1 cellular context compared by ENCODE assay signal in the genomic region with DNA sequence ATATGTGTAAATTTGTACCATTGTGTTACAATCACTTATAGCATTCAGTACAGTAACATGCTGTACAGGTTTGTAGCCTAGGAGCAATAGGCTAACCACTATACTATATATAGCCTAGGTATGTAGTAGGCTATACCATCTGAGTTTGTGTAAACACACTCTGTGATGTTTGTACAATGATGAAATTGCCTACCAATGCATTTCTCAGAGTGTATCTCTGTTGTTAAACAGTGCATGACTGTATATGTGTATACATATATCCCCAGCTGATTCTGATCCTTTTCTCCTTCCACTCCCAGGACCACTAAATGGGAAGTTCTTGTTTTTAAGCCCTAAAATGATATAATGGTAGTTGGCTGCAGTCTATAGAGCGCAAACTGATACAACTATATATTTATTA.
TF ChIP-seq lines count a peak whose summit lies in the region.

No MANE protein-coding gene starts in this region.

TF ChIP-seq in HepG2, 621 proteins besides CTCF, POLR2A, EP300 and RAD21 (continued from another document and continues in another):
- TF ChIP-seq, protein P1, sequence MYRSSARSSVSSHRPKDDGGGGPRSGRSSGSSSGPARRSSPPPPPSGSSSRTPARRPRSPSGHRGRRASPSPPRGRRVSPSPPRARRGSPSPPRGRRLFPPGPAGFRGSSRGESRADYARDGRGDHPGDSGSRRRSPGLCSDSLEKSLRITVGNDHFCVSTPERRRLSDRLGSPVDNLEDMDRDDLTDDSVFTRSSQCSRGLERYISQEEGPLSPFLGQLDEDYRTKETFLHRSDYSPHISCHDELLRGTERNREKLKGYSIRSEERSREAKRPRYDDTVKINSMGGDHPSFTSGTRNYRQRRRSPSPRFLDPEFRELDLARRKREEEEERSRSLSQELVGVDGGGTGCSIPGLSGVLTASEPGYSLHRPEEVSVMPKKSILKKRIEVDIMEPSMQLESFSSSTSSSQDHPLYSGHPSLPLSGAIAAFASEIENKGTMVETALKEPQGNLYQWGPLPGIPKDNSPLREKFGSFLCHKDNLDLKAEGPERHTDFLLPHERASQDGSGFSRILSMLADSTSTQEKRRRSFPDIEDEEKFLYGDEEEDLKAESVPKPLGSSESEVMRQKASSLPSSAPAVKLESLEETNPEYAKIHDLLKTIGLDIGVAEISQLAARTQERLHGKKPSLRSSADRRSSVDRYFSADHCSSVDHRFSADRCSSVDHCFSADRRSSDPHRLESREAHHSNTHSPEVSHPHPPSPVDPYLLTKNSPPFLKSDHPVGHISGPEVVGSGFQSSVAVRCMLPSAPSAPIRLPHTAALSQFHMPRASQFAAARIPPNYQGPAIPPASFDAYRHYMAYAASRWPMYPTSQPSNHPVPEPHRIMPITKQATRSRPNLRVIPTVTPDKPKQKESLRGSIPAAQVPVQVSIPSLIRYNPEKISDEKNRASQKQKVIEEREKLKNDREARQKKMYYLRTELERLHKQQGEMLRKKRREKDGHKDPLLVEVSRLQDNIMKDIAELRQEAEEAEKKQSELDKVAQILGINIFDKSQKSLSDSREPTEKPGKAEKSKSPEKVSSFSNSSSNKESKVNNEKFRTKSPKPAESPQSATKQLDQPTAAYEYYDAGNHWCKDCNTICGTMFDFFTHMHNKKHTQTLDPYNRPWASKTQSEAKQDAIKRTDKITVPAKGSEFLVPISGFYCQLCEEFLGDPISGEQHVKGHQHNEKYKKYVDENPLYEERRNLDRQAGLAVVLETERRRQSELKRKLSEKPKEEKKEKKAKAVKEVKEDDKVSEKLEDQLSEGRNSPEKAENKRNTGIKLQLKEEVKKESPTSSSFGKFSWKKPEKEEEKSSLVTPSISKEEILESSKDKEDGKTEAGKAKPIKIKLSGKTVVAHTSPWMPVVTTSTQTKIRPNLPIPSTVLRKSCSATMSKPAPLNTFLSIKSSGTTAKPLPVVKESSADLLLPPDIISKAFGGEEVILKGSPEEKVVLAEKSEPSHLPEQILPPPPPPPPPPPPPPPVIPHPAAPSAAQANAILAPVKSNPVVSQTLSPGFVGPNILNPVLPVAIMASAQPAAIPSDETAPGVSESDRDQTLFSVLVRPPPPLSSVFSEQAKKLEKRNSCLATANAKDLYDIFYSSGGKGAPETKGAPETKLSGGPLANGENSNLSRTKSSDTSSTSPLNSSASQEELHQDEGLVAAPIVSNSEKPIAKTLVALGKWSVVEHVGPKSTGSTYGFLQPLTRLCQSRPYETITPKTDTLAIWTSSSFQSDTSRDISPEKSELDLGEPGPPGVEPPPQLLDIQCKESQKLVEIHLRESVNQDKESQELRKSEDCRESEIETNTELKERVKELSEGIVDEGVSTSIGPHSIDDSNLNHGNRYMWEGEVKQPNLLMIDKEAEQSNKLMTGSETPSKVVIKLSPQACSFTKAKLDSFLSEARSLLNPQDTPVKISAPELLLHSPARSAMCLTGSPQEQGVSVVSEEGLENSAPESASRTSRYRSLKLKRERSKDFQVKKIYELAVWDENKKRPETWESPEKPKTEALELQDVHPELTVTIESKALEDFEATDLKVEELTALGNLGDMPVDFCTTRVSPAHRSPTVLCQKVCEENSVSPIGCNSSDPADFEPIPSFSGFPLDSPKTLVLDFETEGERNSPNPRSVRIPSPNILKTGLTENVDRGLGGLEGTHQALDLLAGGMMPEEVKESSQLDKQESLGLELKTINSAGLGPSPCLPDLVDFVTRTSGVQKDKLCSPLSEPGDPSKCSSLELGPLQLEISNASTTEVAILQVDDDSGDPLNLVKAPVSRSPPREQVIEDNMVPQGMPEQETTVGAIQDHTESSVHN (CRISPR knock-in tag; IDR thresholded peaks at IDR 0.05) = no peak
- TF ChIP-seq ZXDC (CRISPR knock-in tag; IDR thresholded peaks at IDR 0.05) (no peak), TAF15 (IDR thresholded peaks at IDR 0.05; ENCODE audit: low read depth, low read length, poor library complexity, severe bottlenecking) (no peak), ERF (CRISPR knock-in tag; IDR thresholded peaks at IDR 0.05) (no peak), ZBTB42 (CRISPR knock-in tag; IDR thresholded peaks at IDR 0.05) (no peak), ZFAT (CRISPR knock-in tag; conservative IDR thresholded peaks at IDR 0.05) (no peak), YEATS4 (CRISPR knock-in tag; IDR thresholded peaks at IDR 0.05; ENCODE audit: borderline replicate concordance) (no peak), ZNF639 (CRISPR knock-in tag; conservative IDR thresholded peaks at IDR 0.05) (no peak), GATAD2A (CRISPR knock-in tag; IDR thresholded peaks at IDR 0.05) (peak; percentile 83), GATAD1 (CRISPR knock-in tag; IDR thresholded peaks at IDR 0.05) (no peak), ZFP90 (CRISPR knock-in tag; IDR thresholded peaks at IDR 0.05; ENCODE audit: borderline replicate concordance) (no peak), ETV5 (CRISPR knock-in tag; IDR thresholded peaks at IDR 0.05; ENCODE audit: borderline replicate concordance) (no peak), GMEB2 (CRISPR knock-in tag; IDR thresholded peaks at IDR 0.05; ENCODE audit: low read depth) (no peak), ZNF576 (CRISPR knock-in tag; IDR thresholded peaks at IDR 0.05) (no peak), ZNF605 (CRISPR knock-in tag; IDR thresholded peaks at IDR 0.05) (no peak), ZNF652 (CRISPR knock-in tag; IDR thresholded peaks at IDR 0.05; ENCODE audit: borderline replicate concordance, low read depth) (no peak), RFX1 (IDR thresholded peaks at IDR 0.05) (no peak), MAF1 (CRISPR knock-in tag; IDR thresholded peaks at IDR 0.05; ENCODE audit: borderline replicate concordance) (no peak), ZNF782 (CRISPR knock-in tag; IDR thresholded peaks at IDR 0.05; ENCODE audit: borderline replicate concordance) (no peak), MBNL3 (CRISPR knock-in tag; conservative IDR thresholded peaks at IDR 0.05) (no peak), ZNF230 (CRISPR knock-in tag; IDR thresholded peaks at IDR 0.05) (no peak), TMF1 (CRISPR knock-in tag; IDR thresholded peaks at IDR 0.05; ENCODE audit: low read depth) (no peak)
- TF ChIP-seq, protein P2, sequence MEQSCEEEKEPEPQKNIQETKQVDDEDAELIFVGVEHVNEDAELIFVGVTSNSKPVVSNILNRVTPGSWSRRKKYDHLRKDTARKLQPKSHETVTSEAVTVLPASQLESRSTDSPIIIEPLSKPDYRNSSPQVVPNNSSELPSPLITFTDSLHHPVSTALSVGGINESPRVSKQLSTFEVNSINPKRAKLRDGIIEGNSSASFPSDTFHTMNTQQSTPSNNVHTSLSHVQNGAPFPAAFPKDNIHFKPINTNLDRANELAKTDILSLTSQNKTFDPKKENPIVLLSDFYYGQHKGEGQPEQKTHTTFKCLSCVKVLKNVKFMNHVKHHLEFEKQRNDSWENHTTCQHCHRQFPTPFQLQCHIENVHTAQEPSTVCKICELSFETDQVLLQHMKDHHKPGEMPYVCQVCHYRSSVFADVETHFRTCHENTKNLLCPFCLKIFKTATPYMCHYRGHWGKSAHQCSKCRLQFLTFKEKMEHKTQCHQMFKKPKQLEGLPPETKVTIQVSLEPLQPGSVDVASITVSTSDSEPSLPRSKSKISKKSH (CRISPR knock-in tag; IDR thresholded peaks at IDR 0.05; ENCODE audit: borderline replicate concordance) = no peak
- TF ChIP-seq, protein P3, sequence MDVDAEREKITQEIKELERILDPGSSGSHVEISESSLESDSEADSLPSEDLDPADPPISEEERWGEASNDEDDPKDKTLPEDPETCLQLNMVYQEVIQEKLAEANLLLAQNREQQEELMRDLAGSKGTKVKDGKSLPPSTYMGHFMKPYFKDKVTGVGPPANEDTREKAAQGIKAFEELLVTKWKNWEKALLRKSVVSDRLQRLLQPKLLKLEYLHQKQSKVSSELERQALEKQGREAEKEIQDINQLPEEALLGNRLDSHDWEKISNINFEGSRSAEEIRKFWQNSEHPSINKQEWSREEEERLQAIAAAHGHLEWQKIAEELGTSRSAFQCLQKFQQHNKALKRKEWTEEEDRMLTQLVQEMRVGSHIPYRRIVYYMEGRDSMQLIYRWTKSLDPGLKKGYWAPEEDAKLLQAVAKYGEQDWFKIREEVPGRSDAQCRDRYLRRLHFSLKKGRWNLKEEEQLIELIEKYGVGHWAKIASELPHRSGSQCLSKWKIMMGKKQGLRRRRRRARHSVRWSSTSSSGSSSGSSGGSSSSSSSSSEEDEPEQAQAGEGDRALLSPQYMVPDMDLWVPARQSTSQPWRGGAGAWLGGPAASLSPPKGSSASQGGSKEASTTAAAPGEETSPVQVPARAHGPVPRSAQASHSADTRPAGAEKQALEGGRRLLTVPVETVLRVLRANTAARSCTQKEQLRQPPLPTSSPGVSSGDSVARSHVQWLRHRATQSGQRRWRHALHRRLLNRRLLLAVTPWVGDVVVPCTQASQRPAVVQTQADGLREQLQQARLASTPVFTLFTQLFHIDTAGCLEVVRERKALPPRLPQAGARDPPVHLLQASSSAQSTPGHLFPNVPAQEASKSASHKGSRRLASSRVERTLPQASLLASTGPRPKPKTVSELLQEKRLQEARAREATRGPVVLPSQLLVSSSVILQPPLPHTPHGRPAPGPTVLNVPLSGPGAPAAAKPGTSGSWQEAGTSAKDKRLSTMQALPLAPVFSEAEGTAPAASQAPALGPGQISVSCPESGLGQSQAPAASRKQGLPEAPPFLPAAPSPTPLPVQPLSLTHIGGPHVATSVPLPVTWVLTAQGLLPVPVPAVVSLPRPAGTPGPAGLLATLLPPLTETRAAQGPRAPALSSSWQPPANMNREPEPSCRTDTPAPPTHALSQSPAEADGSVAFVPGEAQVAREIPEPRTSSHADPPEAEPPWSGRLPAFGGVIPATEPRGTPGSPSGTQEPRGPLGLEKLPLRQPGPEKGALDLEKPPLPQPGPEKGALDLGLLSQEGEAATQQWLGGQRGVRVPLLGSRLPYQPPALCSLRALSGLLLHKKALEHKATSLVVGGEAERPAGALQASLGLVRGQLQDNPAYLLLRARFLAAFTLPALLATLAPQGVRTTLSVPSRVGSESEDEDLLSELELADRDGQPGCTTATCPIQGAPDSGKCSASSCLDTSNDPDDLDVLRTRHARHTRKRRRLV (CRISPR knock-in tag; IDR thresholded peaks at IDR 0.05) = no peak
- TF ChIP-seq, protein P4, sequence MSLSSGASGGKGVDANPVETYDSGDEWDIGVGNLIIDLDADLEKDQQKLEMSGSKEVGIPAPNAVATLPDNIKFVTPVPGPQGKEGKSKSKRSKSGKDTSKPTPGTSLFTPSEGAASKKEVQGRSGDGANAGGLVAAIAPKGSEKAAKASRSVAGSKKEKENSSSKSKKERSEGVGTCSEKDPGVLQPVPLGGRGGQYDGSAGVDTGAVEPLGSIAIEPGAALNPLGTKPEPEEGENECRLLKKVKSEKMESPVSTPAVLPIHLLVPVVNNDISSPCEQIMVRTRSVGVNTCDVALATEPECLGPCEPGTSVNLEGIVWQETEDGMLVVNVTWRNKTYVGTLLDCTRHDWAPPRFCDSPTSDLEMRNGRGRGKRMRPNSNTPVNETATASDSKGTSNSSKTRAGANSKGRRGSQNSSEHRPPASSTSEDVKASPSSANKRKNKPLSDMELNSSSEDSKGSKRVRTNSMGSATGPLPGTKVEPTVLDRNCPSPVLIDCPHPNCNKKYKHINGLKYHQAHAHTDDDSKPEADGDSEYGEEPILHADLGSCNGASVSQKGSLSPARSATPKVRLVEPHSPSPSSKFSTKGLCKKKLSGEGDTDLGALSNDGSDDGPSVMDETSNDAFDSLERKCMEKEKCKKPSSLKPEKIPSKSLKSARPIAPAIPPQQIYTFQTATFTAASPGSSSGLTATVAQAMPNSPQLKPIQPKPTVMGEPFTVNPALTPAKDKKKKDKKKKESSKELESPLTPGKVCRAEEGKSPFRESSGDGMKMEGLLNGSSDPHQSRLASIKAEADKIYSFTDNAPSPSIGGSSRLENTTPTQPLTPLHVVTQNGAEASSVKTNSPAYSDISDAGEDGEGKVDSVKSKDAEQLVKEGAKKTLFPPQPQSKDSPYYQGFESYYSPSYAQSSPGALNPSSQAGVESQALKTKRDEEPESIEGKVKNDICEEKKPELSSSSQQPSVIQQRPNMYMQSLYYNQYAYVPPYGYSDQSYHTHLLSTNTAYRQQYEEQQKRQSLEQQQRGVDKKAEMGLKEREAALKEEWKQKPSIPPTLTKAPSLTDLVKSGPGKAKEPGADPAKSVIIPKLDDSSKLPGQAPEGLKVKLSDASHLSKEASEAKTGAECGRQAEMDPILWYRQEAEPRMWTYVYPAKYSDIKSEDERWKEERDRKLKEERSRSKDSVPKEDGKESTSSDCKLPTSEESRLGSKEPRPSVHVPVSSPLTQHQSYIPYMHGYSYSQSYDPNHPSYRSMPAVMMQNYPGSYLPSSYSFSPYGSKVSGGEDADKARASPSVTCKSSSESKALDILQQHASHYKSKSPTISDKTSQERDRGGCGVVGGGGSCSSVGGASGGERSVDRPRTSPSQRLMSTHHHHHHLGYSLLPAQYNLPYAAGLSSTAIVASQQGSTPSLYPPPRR (CRISPR knock-in tag; IDR thresholded peaks at IDR 0.05; ENCODE audit: borderline replicate concordance) = no peak
